Comparison of ENCODE assay signal across 8 cellular contexts in genomic region chr4:133148690-133149363, GRCh38.
A peak's percentile ranks its signal among the peaks of the same experiment; 100 is the strongest.
DNase-seq lines count a peak whose midpoint lies in the region; ATAC-seq and TF ChIP-seq lines count a peak whose summit lies in the region.

A gene with protein sequence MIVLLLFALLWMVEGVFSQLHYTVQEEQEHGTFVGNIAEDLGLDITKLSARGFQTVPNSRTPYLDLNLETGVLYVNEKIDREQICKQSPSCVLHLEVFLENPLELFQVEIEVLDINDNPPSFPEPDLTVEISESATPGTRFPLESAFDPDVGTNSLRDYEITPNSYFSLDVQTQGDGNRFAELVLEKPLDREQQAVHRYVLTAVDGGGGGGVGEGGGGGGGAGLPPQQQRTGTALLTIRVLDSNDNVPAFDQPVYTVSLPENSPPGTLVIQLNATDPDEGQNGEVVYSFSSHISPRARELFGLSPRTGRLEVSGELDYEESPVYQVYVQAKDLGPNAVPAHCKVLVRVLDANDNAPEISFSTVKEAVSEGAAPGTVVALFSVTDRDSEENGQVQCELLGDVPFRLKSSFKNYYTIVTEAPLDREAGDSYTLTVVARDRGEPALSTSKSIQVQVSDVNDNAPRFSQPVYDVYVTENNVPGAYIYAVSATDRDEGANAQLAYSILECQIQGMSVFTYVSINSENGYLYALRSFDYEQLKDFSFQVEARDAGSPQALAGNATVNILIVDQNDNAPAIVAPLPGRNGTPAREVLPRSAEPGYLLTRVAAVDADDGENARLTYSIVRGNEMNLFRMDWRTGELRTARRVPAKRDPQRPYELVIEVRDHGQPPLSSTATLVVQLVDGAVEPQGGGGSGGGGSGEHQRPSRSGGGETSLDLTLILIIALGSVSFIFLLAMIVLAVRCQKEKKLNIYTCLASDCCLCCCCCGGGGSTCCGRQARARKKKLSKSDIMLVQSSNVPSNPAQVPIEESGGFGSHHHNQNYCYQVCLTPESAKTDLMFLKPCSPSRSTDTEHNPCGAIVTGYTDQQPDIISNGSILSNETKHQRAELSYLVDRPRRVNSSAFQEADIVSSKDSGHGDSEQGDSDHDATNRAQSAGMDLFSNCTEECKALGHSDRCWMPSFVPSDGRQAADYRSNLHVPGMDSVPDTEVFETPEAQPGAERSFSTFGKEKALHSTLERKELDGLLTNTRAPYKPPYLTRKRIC (plus strand): TSS chr4:133149294. CDS start chr4:133150141, 847 bp downstream.

- H3K79me2 ChIP-seq in MM.1S (ENCODE audit: low read length), result no peaks in the 10 kb centered on the region

- peak within 1 kb of the TSS; percentile 12; the same call in 1 of the 2 replicates for H3K9ac ChIP-seq in MM.1S (ENCODE audit: low read length)

- no peaks in the 10 kb centered on the region for H3F3A ChIP-seq in MM.1S (ENCODE audit: insufficient read depth, low read length)

- no peak within 1 kb of the TSS for H3K27ac ChIP-seq in MM.1S (ENCODE audit: low read length)

- no peaks in the 10 kb centered on the region; the same call in 1 of the 2 replicates for H3K27me3 ChIP-seq in MM.1S (replicated peaks; ENCODE audit: insufficient read depth, low read length)

- no peaks in the 10 kb centered on the region for H3K4me1 ChIP-seq in MM.1S (ENCODE audit: low read length)

- peak within 1 kb of the TSS; percentile 70 for H3K4me2 ChIP-seq in MM.1S (ENCODE audit: low read depth, low read length)

- DNase-seq in COLO668 (lab: John Stamatoyannopoulos, UW; ENCODE audit: unreplicated experiment) (peak; percentile 84), MM.1S (peak; percentile 91), UCSD-AML1 (lab: John Stamatoyannopoulos, UW; ENCODE audit: unreplicated experiment) (peak; percentile 2), epithelial cell of esophagus (ENCODE audit: low read depth) (peak; percentile 93), medulla oblongata (ENCODE audit: extremely low spot score) (peak; percentile 98), GDM1 (lab: John Stamatoyannopoulos, UW) (no peak)
- DNase-seq in stimulated activated CD8-positive, alpha-beta memory T cell treated with anti-CD3 and anti-CD28 coated beads, Interleukin-7, amount 100 ng/mL, for 24 hours (ENCODE audit: low read depth), result peak; percentile 7

- H3K9me2 ChIP-seq in MM.1S (replicated peaks; ENCODE audit: insufficient read depth, low read length), result no peaks in the 10 kb centered on the region

- no peaks in the 10 kb centered on the region for H3K9me3 ChIP-seq in MM.1S (replicated peaks; ENCODE audit: insufficient read depth, low read length)

- H3K4me3 ChIP-seq in MM.1S (ENCODE audit: low read length) (peak within 1 kb of the TSS; percentile 67), epithelial cell of esophagus (ENCODE audit: low read length) (peak within 1 kb of the TSS; percentile 52)

- TF ChIP-seq CTCF in MM.1S (IDR thresholded peaks at IDR 0.05; ENCODE audit: low read length), result no peak
- no peak for TF ChIP-seq CTCF in epithelial cell of esophagus (IDR thresholded peaks at IDR 0.05; ENCODE audit: insufficient read depth, low read depth, low read length, missing control alignments)

- H3K36me3 ChIP-seq in MM.1S (replicated peaks; ENCODE audit: insufficient read depth, low read length), result no peaks in the 10 kb centered on the region

- peak; percentile 50 for ATAC-seq in GM21526 (IDR thresholded peaks at IDR 0.05; ENCODE audit: low FRiP score, unreplicated experiment)

- peak within 1 kb of the TSS; percentile 72 for H2AFZ ChIP-seq in MM.1S (ENCODE audit: low read length)

- no peaks in the 10 kb centered on the region for H4K20me1 ChIP-seq in MM.1S (ENCODE audit: insufficient read depth, low read length)
